In the genomic region with DNA sequence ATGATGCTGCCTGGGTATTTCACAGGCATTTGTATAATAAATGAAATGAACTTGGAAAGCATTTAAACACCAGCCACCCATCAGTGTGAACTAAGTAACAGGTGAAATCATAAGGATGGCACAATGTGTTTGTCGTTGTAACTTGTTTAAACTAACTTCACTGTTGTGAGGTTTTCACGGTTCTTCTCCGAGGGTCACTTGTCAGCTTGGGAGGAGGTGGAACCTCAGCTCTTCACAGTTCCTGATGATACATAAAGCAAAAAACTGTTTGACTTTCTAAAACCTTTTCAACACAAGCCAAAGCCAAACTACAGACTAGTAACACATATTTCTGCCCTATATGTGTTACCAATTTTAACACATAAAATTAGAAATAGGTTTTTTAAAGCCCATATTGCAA, we compare ENCODE assay signal across 29 cellular contexts.
"Had no signal": no experiment of that assay in that cellular context is flagged by ENCODE, and none has a peak within 500 bp of the region (broad histone marks: within the 10 kb centered on the region; RNA-seq: fewer than 3 reads in every experiment).

No MANE protein-coding gene starts in this region.

- H3K4me3 ChIP-seq: gastrocnemius medialis, heart left ventricle, hepatocyte, left lung, mucosa of descending colon, right atrium auricular region, smooth muscle cell, testis, tibial artery, upper lobe of left lung, uterus had no signal

- H3K4me3 Mint-ChIP-seq: mesothelial cell of epicardium; naive B cell; neural crest cell; stimulated activated memory B cell treated with anti-CD40 and anti-IgM and Interleukin-4, amounts not matched to agents 10 μg/mL and 1 μg/mL and 100 μg/mL, for 72 hours had no signal

- H3K27ac ChIP-seq: gastrocnemius medialis, heart left ventricle, hepatocyte, left lung, neutrophil, parathyroid adenoma, right atrium auricular region, testis, tibial artery, upper lobe of left lung, uterus had no signal

- H3K27me3 ChIP-seq: right atrium auricular region, testis, upper lobe of left lung, uterus had no signal

- H3K9me3 ChIP-seq: gastrocnemius medialis, testis had no signal

- H3K27ac Mint-ChIP-seq: mesothelial cell of epicardium; naive B cell; progenitor cell of endocrine pancreas; stimulated activated memory B cell treated with anti-CD40 and anti-IgM and Interleukin-4, amounts not matched to agents 10 μg/mL and 1 μg/mL and 100 μg/mL, for 72 hours had no signal

- H3K36me3 ChIP-seq: uterus had no signal

- ATAC-seq: gastrocnemius medialis; heart left ventricle; left cardiac atrium; left lung; mucosa of descending colon; sciatic nerve; stimulated activated memory B cell treated with anti-CD40 and anti-IgM and Interleukin-4, amounts not matched to agents 10 μg/mL and 1 μg/mL and 100 μg/mL, for 72 hours; stimulated activated naive CD8-positive, alpha-beta T cell treated with anti-CD3 and anti-CD28 coated beads, Interleukin-15, Interleukin-2, amounts not matched to agents 100 U/mL and 50 U/mL, for 24 hours had no signal

- DNase-seq: cerebellar nuclear complex; cortex of kidney; foreskin fibroblast; gastrocnemius medialis; heart left ventricle; left cardiac atrium; mesenchymal stem cell; mucosa of descending colon; naive B cell; stimulated activated CD4-positive, alpha-beta T cell treated with anti-CD3 and anti-CD28 coated beads, Interleukin-12 subunit alpha, Interleukin-12 subunit beta, amount 100 ng/mL, for 4 hours; stimulated activated CD4-positive, alpha-beta T cell treated with anti-CD3 and anti-CD28 coated beads, Interleukin-1b, Interleukin-23, amount 100 ng/mL, for 48 hours; stimulated activated CD4-positive, alpha-beta T cell treated with anti-CD3 and anti-CD28 coated beads, Interleukin-4, amount 100 ng/mL, for 24 hours; stimulated activated naive CD8-positive, alpha-beta T cell treated with anti-CD3 and anti-CD28 coated beads, Interleukin-15, Interleukin-2, amounts not matched to agents 100 U/mL and 50 U/mL, for 24 hours; substantia nigra; testis; tibial artery; upper lobe of left lung; uterus had no signal

- H3K4me1 ChIP-seq: gastrocnemius medialis, left lung, parathyroid adenoma, right atrium auricular region, tibial artery, upper lobe of left lung, uterus had no signal

- H3K4me1 Mint-ChIP-seq: mesothelial cell of epicardium had no signal
